19 cellular contexts compared by ENCODE assay signal in genomic region chr17:29945281-29945680, GRCh38. TPM values are rescaled to one million over a fixed set of nuclear protein-coding genes. Genes with fewer than 3 reads are reported as not detected.
DNase-seq lines count a peak whose midpoint lies in the region; ATAC-seq, FAIRE-seq and TF ChIP-seq lines count a peak whose summit lies in the region.
"Had no signal": no experiment of that assay in that cellular context is flagged by ENCODE, and none has a peak within 500 bp of the region (broad histone marks: within the 10 kb centered on the region; RNA-seq: fewer than 3 reads in every experiment).

No MANE protein-coding gene starts in this region.

- H3K9me3 ChIP-seq in K562 (replicated peaks; ENCODE audit: control insufficient read depth, insufficient read depth, low read depth, low read length) = no peaks in the 10 kb centered on the region
- H3K9me3 ChIP-seq: A549, Caco-2 had no signal

- BruUV-seq in K562 (replicated peaks; lab: Mats Ljungman, UMichigan) = no TSS peak

- no peaks in the 10 kb centered on the region for H3K36me3 ChIP-seq in K562 (ENCODE audit: control insufficient read depth, insufficient read depth, low read length)

- CTCF ChIA-PET in K562 (lab: Yijun Ruan, JAX; ENCODE audit: low intra/inter-chr PET ratio) = no interaction called here

- H3K27ac ChIP-seq in K562 (ENCODE audit: extremely low read depth, low read depth, low read length) = no peak overlapping the region
- H3K27ac ChIP-seq: A549; BLaER1 treated with 17β-estradiol and CSF1 and Interleukin-3, amounts not matched to agents 10 nM and 100 nM; C4-2B had no signal

- H3K4me2 ChIP-seq in K562 (ENCODE audit: insufficient read depth, low read length) = no peak overlapping the region
- H3K4me2 ChIP-seq: A549; BLaER1 treated with 17β-estradiol and CSF1 and Interleukin-3, amounts not matched to agents 10 nM and 100 nM had no signal

- no peak for TF ChIP-seq CTCF in K562 (IDR thresholded peaks at IDR 0.05 in 2 of 3, conservative IDR thresholded peaks at IDR 0.05 in 1 of 3; ENCODE audit: insufficient read depth in 2 of 3, low read depth in 1 of 3, low read length in 3 of 3)

- TF ChIP-seq RAD21 in K562 (CRISPR knock-in tag; conservative IDR thresholded peaks at IDR 0.05 in 1 of 2, IDR thresholded peaks at IDR 0.05 in 1 of 2) = no peak

- intact Hi-C loops in K562 (cut with micrococcal nuclease) = no loop called here

- TF ChIP-seq EP300 in K562 (IDR thresholded peaks at IDR 0.05; ENCODE audit: low read length) = no peak

- no peak for DNase-seq in GM19239 (ENCODE audit: insufficient read length, low spot score)
- no peak for DNase-seq in K562 (ENCODE audit: extremely low read depth in 1 of 4, low spot score in 3 of 4)
- no peak for DNase-seq in NCI-H1417 treated with DMSO at 0.1 percent for 48 hours (lab: John Stamatoyannopoulos, UW)
- no peak for DNase-seq in NCI-H146 (lab: John Stamatoyannopoulos, UW)
- DNase-seq: 8988T; AML-193; Caco-2; Calu3; CD4-positive, alpha-beta T cell; CD8-positive, alpha-beta T cell; DMS79 treated with DMSO at 0.1 percent for 48 hours; GF-D8 had no signal

- no peaks in the 10 kb centered on the region for H3K4me1 ChIP-seq in K562 (replicated peaks in 1 of 2; ENCODE audit: control insufficient read depth in 2 of 2, insufficient read depth in 2 of 2, low read length in 2 of 2)
- H3K4me1 ChIP-seq: A549, Caco-2 had no signal

- no peaks in the 10 kb centered on the region for H3K9me1 ChIP-seq in K562 (ENCODE audit: control insufficient read depth, insufficient read depth, low read length)

- ATAC-seq in K562 = no peak
- ATAC-seq: A549; CD8-positive, alpha-beta T cell had no signal

- no peak overlapping the region for H3K9ac ChIP-seq in K562 (ENCODE audit: insufficient read depth in 1 of 2, low read depth in 2 of 2, low read length in 2 of 2)
- H3K9ac ChIP-seq: BLaER1 treated with 17β-estradiol and CSF1 and Interleukin-3, amounts not matched to agents 10 nM and 100 nM had no signal

- TF ChIP-seq POLR2A in K562 (conservative IDR thresholded peaks at IDR 0.05) = no peak

- in situ Hi-C loops in K562 (cut with MboI) = no loop called here

- H3K27me3 ChIP-seq in K562 (ENCODE audit: control insufficient read depth in 2 of 2, insufficient read depth in 2 of 2, low read length in 2 of 2) = peaks cover 0 to under 1% of the 10 kb centered on the region in 2 experiments; a peak in 1 of 5 replicates
- H3K27me3 ChIP-seq: BLaER1 treated with 17β-estradiol and CSF1 and Interleukin-3, amounts not matched to agents 10 nM and 100 nM had no signal

- H4K20me1 ChIP-seq in K562 (replicated peaks; ENCODE audit: control insufficient read depth, insufficient read depth, low read length) = no peaks in the 10 kb centered on the region
- H4K20me1 ChIP-seq: BLaER1 treated with 17β-estradiol and CSF1 and Interleukin-3, amounts not matched to agents 10 nM and 100 nM had no signal

- POLR2A ChIA-PET in K562 (lab: Yijun Ruan, JAX) = no interaction called here

- H2AFZ ChIP-seq in K562 (ENCODE audit: low read depth, low read length) = no peak overlapping the region

- FAIRE-seq in A204.1 (lab: Jason Lieb, UNC) = peak; percentile 16
- FAIRE-seq in GM19239 (lab: Jason Lieb, UNC) = peak; percentile 37
- no peak for FAIRE-seq in K562 (lab: Jason Lieb, UNC)
- FAIRE-seq: D721Med, GM12891 had no signal

- no peak overlapping the region for H3K4me3 ChIP-seq in K562
- H3K4me3 ChIP-seq: A549; BLaER1 treated with 17β-estradiol and CSF1 and Interleukin-3, amounts not matched to agents 10 nM and 100 nM had no signal

- no peaks in the 10 kb centered on the region for H3K79me2 ChIP-seq in K562 (ENCODE audit: control insufficient read depth, insufficient read depth, low read length)

- WGBS in K562 (ENCODE audit: insufficient coverage, low coverage, missing lambda C conversion rate) = 0% methylated on average over 2 of the region's 2 CpGs

TF ChIP-seq in K562, 482 proteins besides CTCF, POLR2A, EP300 and RAD21:
- TF ChIP-seq TFAP4 (CRISPR knock-in tag; IDR thresholded peaks at IDR 0.05; ENCODE audit: borderline replicate concordance) (no peak), PATZ1 (CRISPR knock-in tag; IDR thresholded peaks at IDR 0.05; ENCODE audit: borderline replicate concordance) (no peak), ERF (CRISPR knock-in tag; IDR thresholded peaks at IDR 0.05) (no peak), RNF219 (CRISPR knock-in tag; IDR thresholded peaks at IDR 0.05) (no peak), ZNF121 (CRISPR knock-in tag; conservative IDR thresholded peaks at IDR 0.05) (peak; percentile 65)
TF ChIP-seq in K562: peak in this region for 1.

RNA-seq across cellular contexts. Expression of gene EFCAB5, which starts 3.8 kb away (rescaled TPM):
- total RNA-seq in K562 (2011; cell fraction: chromatin; rRNA removed; ENCODE audit: low replicate concordance) = not detected in 2 replicates
- not detected in 2 replicates for total RNA-seq in K562 (2011; cell fraction: nucleolus; rRNA removed)
- total RNA-seq in K562 (2011; cell fraction: nucleoplasm; rRNA removed) = not detected in 2 replicates
- not detected in 2 replicates for total RNA-seq in K562 (2014; rRNA removed)
- total RNA-seq in K562 (2014; rRNA removed; fragmentation: Illumina TruSeq; extraction: Trizol) = not detected in 2 replicates
- not detected in 2 replicates for total RNA-seq in K562 (2015; rRNA removed; fragmentation: Illumina TruSeq; extraction: Trizol)
- total RNA-seq in K562 (2021) = not detected in 2 replicates
- not detected in 2 replicates for polyA plus RNA-seq in K562 (2011; rRNA removed)
- 0.03 TPM in 1 of 2 replicates, not detected in the other for polyA plus RNA-seq in K562 (2011; cell fraction: cytosol; rRNA removed)
- polyA plus RNA-seq in K562 (2011; cell fraction: nucleus; rRNA removed) = not detected in 2 replicates
- 0.10 TPM in 1 of 2 replicates, not detected in the other for polyA plus RNA-seq in K562 (2012)
- polyA plus RNA-seq in K562 (2014; fragmentation: Illumina TruSeq; extraction: Trizol) = 0.03 TPM in 1 of 2 replicates, not detected in the other
- under 1 TPM; 0.06 to 0.11 TPM for polyA plus RNA-seq in K562 (2014; fragmentation: Nextera tagmentation; extraction: Ambion mirVana)
- 0.04 TPM in 1 of 2 replicates, not detected in the other for polyA plus RNA-seq in K562 (2014; rRNA removed)
- polyA minus RNA-seq in K562 (2011; rRNA and poly(A)+ RNA removed) = not detected in 2 replicates
- not detected in 2 replicates for polyA minus RNA-seq in K562 (2011; cell fraction: cytosol; rRNA and poly(A)+ RNA removed)
- not detected in 2 replicates for polyA minus RNA-seq in K562 (2011; cell fraction: nucleus; rRNA and poly(A)+ RNA removed)
- polyA plus RNA-seq: BJ had no signal

RNA-seq across cellular contexts. Expression of gene SSH2, which starts 15.3 kb away (rescaled TPM):
- total RNA-seq in K562 (2011; cell fraction: chromatin; rRNA removed; ENCODE audit: low replicate concordance) = 26.8 and 53.5 TPM in 2 replicates
- 14.3 and 17.4 TPM in 2 replicates for total RNA-seq in K562 (2011; cell fraction: nucleolus; rRNA removed)
- 40.3 and 94.6 TPM in 2 replicates for total RNA-seq in K562 (2011; cell fraction: nucleoplasm; rRNA removed)
- 5.2 and 6.8 TPM in 2 replicates for total RNA-seq in K562 (2014; rRNA removed)
- 6.9 and 7.7 TPM in 2 replicates for total RNA-seq in K562 (2014; rRNA removed; fragmentation: Illumina TruSeq; extraction: Trizol)
- 12.1 and 12.2 TPM in 2 replicates for total RNA-seq in K562 (2015; rRNA removed; fragmentation: Illumina TruSeq; extraction: Trizol)
- total RNA-seq in K562 (2021) = 13.6 and 16.1 TPM in 2 replicates
- polyA plus RNA-seq in K562 (2011; rRNA removed) = 6.7 and 13.2 TPM in 2 replicates
- polyA plus RNA-seq in K562 (2011; cell fraction: cytosol; rRNA removed) = 9.3 and 14.7 TPM in 2 replicates
- polyA plus RNA-seq in K562 (2011; cell fraction: nucleus; rRNA removed) = 8.4 and 11.6 TPM in 2 replicates
- polyA plus RNA-seq in K562 (2012) = 16.6 and 20.6 TPM in 2 replicates
- 14.3 and 15.6 TPM in 2 replicates for polyA plus RNA-seq in K562 (2014; fragmentation: Illumina TruSeq; extraction: Trizol)
- polyA plus RNA-seq in K562 (2014; fragmentation: Nextera tagmentation; extraction: Ambion mirVana) = 1 to 10 TPM; 3.9 to 6.2 TPM
- 10.2 and 13.0 TPM in 2 replicates for polyA plus RNA-seq in K562 (2014; rRNA removed)
- polyA minus RNA-seq in K562 (2011; rRNA and poly(A)+ RNA removed) = 17.0 and 30.7 TPM in 2 replicates
- 5.9 and 15.7 TPM in 2 replicates for polyA minus RNA-seq in K562 (2011; cell fraction: cytosol; rRNA and poly(A)+ RNA removed)
- polyA minus RNA-seq in K562 (2011; cell fraction: nucleus; rRNA and poly(A)+ RNA removed) = 10.5 and 11.6 TPM in 2 replicates
